ENCODE assay signal across 17 cellular contexts in the genomic region with DNA sequence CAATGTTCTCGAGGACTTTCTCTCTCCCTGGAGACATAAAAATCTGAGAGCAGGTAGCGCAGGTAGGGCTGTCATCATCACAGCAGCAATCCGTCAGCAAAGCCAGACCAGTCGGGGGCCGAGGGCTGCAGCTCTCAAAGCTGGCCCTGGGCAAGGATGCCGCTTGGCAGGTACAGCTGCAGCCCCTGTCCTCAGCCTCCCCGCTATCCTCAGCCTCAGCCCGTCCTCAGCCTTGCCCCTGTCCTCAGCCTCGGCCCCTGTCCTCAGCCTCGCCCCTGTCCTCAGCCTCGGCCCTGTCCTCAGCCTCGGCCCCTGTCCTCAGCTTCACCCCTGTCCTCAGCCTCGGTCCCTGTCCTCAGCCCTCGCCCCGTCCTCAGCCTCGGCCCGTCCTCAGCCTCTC. TPM values are rescaled to one million over a fixed set of nuclear protein-coding genes. Genes with fewer than 3 reads are reported as not detected.
"Had no signal": no experiment of that assay in that cellular context is flagged by ENCODE, and none has a peak within 500 bp of the region (broad histone marks: within the 10 kb centered on the region; RNA-seq: fewer than 3 reads in every experiment).

No MANE protein-coding gene starts in this region.

- H3K9me3 ChIP-seq: colonic mucosa, vagina had no signal

- H3K4me2 ChIP-seq: neural progenitor cell had no signal

- H3K27ac ChIP-seq: colonic mucosa, epithelial cell of prostate, esophagus squamous epithelium, neural progenitor cell, vagina had no signal

- H2AFZ ChIP-seq: neural progenitor cell had no signal

- DNase-seq: activated B cell treated with CpG ODN at 0.5 μM for 24 hours; activated CD8-positive, alpha-beta memory T cell treated with anti-CD3 and anti-CD28 coated beads, Interleukin-2, amount 10 ng/mL, durations not matched to agents 7 days and 5 days; activated CD8-positive, alpha-beta T cell treated with anti-CD3 and anti-CD28 coated beads, Interleukin-2, amount 10 ng/mL, durations not matched to agents 7 days and 5 days; activated T-cell treated with anti-CD3 and anti-CD28 coated beads, Interleukin-2, amount 50 U/mL, for 48 hours; colonic mucosa; effector CD8-positive, alpha-beta T cell; esophagus squamous epithelium; foreskin melanocyte; stimulated activated CD4-positive, alpha-beta T cell treated with anti-CD3 and anti-CD28 coated beads, Interleukin-2, amount 100 ng/mL, for 48 hours; stimulated activated naive CD8-positive, alpha-beta T cell treated with anti-CD3 and anti-CD28 coated beads, Interleukin-15, Interleukin-2, amounts not matched to agents 100 U/mL and 50 U/mL, for 24 hours; T-helper 1 cell had no signal

- H3K4me1 ChIP-seq: colonic mucosa, esophagus squamous epithelium, neural progenitor cell, vagina had no signal

- ATAC-seq: activated CD8-positive, alpha-beta memory T cell treated with anti-CD3 and anti-CD28 coated beads, Interleukin-2, amount 10 ng/mL, durations not matched to agents 7 days and 5 days; activated CD8-positive, alpha-beta T cell treated with anti-CD3 and anti-CD28 coated beads, Interleukin-2, amount 10 ng/mL, durations not matched to agents 7 days and 5 days; activated naive CD4-positive, alpha-beta T cell treated with anti-CD3 and anti-CD28 coated beads, Interleukin-2, amount 50 U/mL, for 72 hours; naive thymus-derived CD4-positive, alpha-beta T cell; stimulated activated naive CD8-positive, alpha-beta T cell treated with anti-CD3 and anti-CD28 coated beads, Interleukin-15, Interleukin-2, amounts not matched to agents 100 U/mL and 50 U/mL, for 24 hours had no signal

- H3K9ac ChIP-seq: neural progenitor cell had no signal

- H3K27me3 ChIP-seq: colonic mucosa, esophagus squamous epithelium, neural progenitor cell, vagina had no signal

- H3K36me3 ChIP-seq: colonic mucosa, esophagus squamous epithelium, neural progenitor cell, vagina had no signal

- H3K4me3 ChIP-seq: colonic mucosa, esophagus squamous epithelium, neural progenitor cell, vagina had no signal

RNA-seq across cellular contexts. Expression of a gene that starts 10.9 kb away (rescaled TPM):
- total RNA-seq: bronchial epithelial cell, esophagus squamous epithelium, vagina had no signal
